In genomic region chr5:127969651-127970050, GRCh38 we compare ENCODE assay signal across 30 cellular contexts.
DNase-seq lines count a peak whose midpoint lies in the region; ATAC-seq, FAIRE-seq and TF ChIP-seq lines count a peak whose summit lies in the region.
"Had no signal": no experiment of that assay in that cellular context is flagged by ENCODE, and none has a peak within 500 bp of the region (broad histone marks: within the 10 kb centered on the region; RNA-seq: fewer than 3 reads in every experiment).

No MANE protein-coding gene starts in this region.

- no peaks in the 10 kb centered on the region for H3K79me2 ChIP-seq in mammary epithelial cell (ENCODE audit: insufficient read depth, low read length)
- H3K79me2 ChIP-seq in keratinocyte (ENCODE audit: control insufficient read depth, insufficient read depth, low read length) = no peaks in the 10 kb centered on the region

- BruUV-seq in mammary epithelial cell (replicated peaks; lab: Mats Ljungman, UMichigan) = no TSS peak

- no peak overlapping the region for H3K4me3 ChIP-seq in mammary epithelial cell (replicated peaks in 1 of 3; ENCODE audit: insufficient read depth in 1 of 3, low read depth in 2 of 3, low read length in 3 of 3)
- H3K4me3 ChIP-seq in breast epithelium = no peak overlapping the region
- no peak overlapping the region for H3K4me3 ChIP-seq in keratinocyte (ENCODE audit: control insufficient read depth in 2 of 3, extremely low read depth in 1 of 3, insufficient read depth in 2 of 3, low read depth in 1 of 3, low read length in 3 of 3)
- H3K4me3 ChIP-seq in Peyer's patch = no peak overlapping the region
- no peak overlapping the region for H3K4me3 ChIP-seq in left lung
- H3K4me3 ChIP-seq: BLaER1, PC-9 had no signal

- peaks cover 18% of the 10 kb centered on the region for H3K36me3 Mint-ChIP-seq in brain
- H3K36me3 Mint-ChIP-seq in activated CD8-positive, alpha-beta T cell treated with anti-CD3 and anti-CD28 coated beads, Interleukin-2, amount 10 ng/mL, durations not matched to agents 7 days and 5 days (ENCODE audit: low read depth) = no peaks in the 10 kb centered on the region

- H3K4me2 ChIP-seq in mammary epithelial cell (ENCODE audit: insufficient read depth, low read depth, low read length) (peak overlapping the region; percentile 13), keratinocyte (ENCODE audit: control insufficient read depth, extremely low read depth, insufficient read depth, low read depth, low read length) (no peak overlapping the region)
- H3K4me2 ChIP-seq: BLaER1, PC-9 had no signal

- ATAC-seq in activated CD8-positive, alpha-beta T cell treated with anti-CD3 and anti-CD28 coated beads, Interleukin-2, amount 10 ng/mL, durations not matched to agents 7 days and 5 days = no peak
- no peak for ATAC-seq in left lung
- ATAC-seq: HCT116, SK-N-SH treated with all-trans-retinoic acid at 6 μM for 48 hours had no signal

- peaks cover 12% of the 10 kb centered on the region for H3K4me1 Mint-ChIP-seq in brain
- H3K4me1 Mint-ChIP-seq in activated CD8-positive, alpha-beta T cell treated with anti-CD3 and anti-CD28 coated beads, Interleukin-2, amount 10 ng/mL, durations not matched to agents 7 days and 5 days (ENCODE audit: low read depth) = no peaks in the 10 kb centered on the region

- in situ Hi-C loops in mammary epithelial cell (cut with MboI; ENCODE audit: low sequenced_read_pairs in 2 of 2) = no loop called here

- H3K27me3 ChIP-seq in mammary epithelial cell (ENCODE audit: insufficient read depth, low read length) (no peaks in the 10 kb centered on the region), breast epithelium (no peaks in the 10 kb centered on the region), keratinocyte (ENCODE audit: control insufficient read depth, extremely low read depth, insufficient read depth, low read length) (no peaks in the 10 kb centered on the region), Peyer's patch (no peaks in the 10 kb centered on the region), left lung (no peaks in the 10 kb centered on the region)
- H3K27me3 ChIP-seq: BLaER1 had no signal

- peak overlapping the region; percentile 14 for H2AFZ ChIP-seq in mammary epithelial cell (ENCODE audit: low read depth, low read length)
- no peak overlapping the region for H2AFZ ChIP-seq in keratinocyte (ENCODE audit: control insufficient read depth, low read length)
- H2AFZ ChIP-seq: PC-9 had no signal

- H3K4me1 ChIP-seq in mammary epithelial cell (ENCODE audit: insufficient read depth, low read length) (peaks cover 37% of the 10 kb centered on the region), breast epithelium (no peaks in the 10 kb centered on the region), keratinocyte (ENCODE audit: control insufficient read depth, extremely low read depth, insufficient read depth, low read length) (peaks cover 24% of the 10 kb centered on the region), Peyer's patch (no peaks in the 10 kb centered on the region), left lung (no peaks in the 10 kb centered on the region)
- H3K4me1 ChIP-seq: BLaER1, Caco-2 had no signal

- H4K20me1 ChIP-seq in mammary epithelial cell (ENCODE audit: insufficient read depth, low read length) (no peaks in the 10 kb centered on the region), keratinocyte (ENCODE audit: control insufficient read depth, extremely low read depth, insufficient read depth, low read length) (no peaks in the 10 kb centered on the region)
- H4K20me1 ChIP-seq: BLaER1 had no signal

- CTCF ChIA-PET in mammary epithelial cell (lab: Charles Lee; ENCODE audit: low non-redundant PET) = no interaction called here
- CTCF ChIA-PET in activated CD8-positive, alpha-beta T cell treated with anti-CD3 and anti-CD28 coated beads, Interleukin-2, amount 10 ng/mL, durations not matched to agents 7 days and 5 days (lab: Charles Lee) = no interaction called here

- H3K36me3 ChIP-seq in mammary epithelial cell (ENCODE audit: insufficient read depth, low read length) (peaks cover 3% of the 10 kb centered on the region), breast epithelium (no peaks in the 10 kb centered on the region), keratinocyte (ENCODE audit: control insufficient read depth in 2 of 2, extremely low read depth in 1 of 2, insufficient read depth in 2 of 2, low read length in 2 of 2) (peaks cover 0 to 2% of the 10 kb centered on the region in 2 experiments), Peyer's patch (no peaks in the 10 kb centered on the region), left lung (peaks cover 0 to 6% of the 10 kb centered on the region in 2 donors)

- H3K27ac Mint-ChIP-seq in brain = peak overlapping the region in 3 of 5 experiments; percentile 22 to 37 (median 37)
- no peak overlapping the region for H3K27ac Mint-ChIP-seq in activated CD8-positive, alpha-beta T cell treated with anti-CD3 and anti-CD28 coated beads, Interleukin-2, amount 10 ng/mL, durations not matched to agents 7 days and 5 days
- H3K27ac Mint-ChIP-seq: CD4-positive, alpha-beta memory T cell had no signal

- H3K9ac ChIP-seq in mammary epithelial cell (ENCODE audit: insufficient read depth, low read length) (no peak overlapping the region), keratinocyte (ENCODE audit: control insufficient read depth, extremely low read depth, insufficient read depth, low read length) (no peak overlapping the region)
- H3K9ac ChIP-seq: BLaER1 had no signal

- dilution Hi-C loops in mammary epithelial cell (cut with HindIII; ENCODE audit: low sequenced_read_pairs) (no loop called here), keratinocyte (cut with MboI; ENCODE audit: extremely low pct_ligation_motif_present, low sequenced_read_pairs) (no loop called here)

- DNase-seq in mammary epithelial cell (no peak), breast epithelium (ENCODE audit: low spot score in 2 of 2) (no peak), keratinocyte (ENCODE audit: low read depth, low spot score) (no peak), Peyer's patch (no peak), left lung (no peak), ureter (ENCODE audit: low spot score) (no peak)
- DNase-seq in activated CD8-positive, alpha-beta T cell treated with anti-CD3 and anti-CD28 coated beads, Interleukin-2, amount 10 ng/mL, durations not matched to agents 7 days and 5 days = no peak
- DNase-seq: ACHN; Caco-2; CD4-positive, alpha-beta memory T cell; DMS 273 treated with DMSO at 0.1 percent for 48 hours; DMS79 treated with DMSO at 0.1 percent for 48 hours; GOT3; KBM-7; NCI-H1092; NCI-H1436; NCI-H187 treated with DMSO at 0.1 percent for 48 hours; NCI-H2107; NCI-H510A; NCI-H748 treated with DMSO at 0.1 percent for 48 hours; PC-9; SHP77 treated with DMSO at 0.1 percent for 48 hours had no signal

- no peaks in the 10 kb centered on the region for H3K27me3 Mint-ChIP-seq in brain
- H3K27me3 Mint-ChIP-seq in activated CD8-positive, alpha-beta T cell treated with anti-CD3 and anti-CD28 coated beads, Interleukin-2, amount 10 ng/mL, durations not matched to agents 7 days and 5 days (ENCODE audit: low read depth) = no peaks in the 10 kb centered on the region
- H3K27me3 Mint-ChIP-seq: CD4-positive, alpha-beta memory T cell had no signal

- H3K9me3 Mint-ChIP-seq in brain = peaks cover 0 to 8% (median 3%) of the 10 kb centered on the region in 5 experiments
- no peaks in the 10 kb centered on the region for H3K9me3 Mint-ChIP-seq in activated CD8-positive, alpha-beta T cell treated with anti-CD3 and anti-CD28 coated beads, Interleukin-2, amount 10 ng/mL, durations not matched to agents 7 days and 5 days (ENCODE audit: insufficient read depth)

- intact Hi-C loops in mammary epithelial cell (cut with micrococcal nuclease) = loop anchor here (5.0 kb wide), 1 partner anchor 233 kb away; no protein-coding TSS in a partner anchor
- intact Hi-C loops in breast epithelium (cut with DNase I; ENCODE audit: low total_unique reads) = no loop called here
- intact Hi-C loops in left lung (cut with DNase I) = no loop called here

- no peaks in the 10 kb centered on the region for H3K9me1 ChIP-seq in keratinocyte (ENCODE audit: control insufficient read depth, extremely low read depth, insufficient read depth, low read length)

- peak overlapping the region; percentile 63 for H3K27ac ChIP-seq in mammary epithelial cell (ENCODE audit: insufficient read depth, low read depth, low read length)
- H3K27ac ChIP-seq in breast epithelium = peak overlapping the region in 1 of 2 donors; percentile 9
- H3K27ac ChIP-seq in keratinocyte (ENCODE audit: control insufficient read depth, insufficient read depth, low read length) = peak overlapping the region; percentile 3
- no peak overlapping the region for H3K27ac ChIP-seq in Peyer's patch
- H3K27ac ChIP-seq in left lung = no peak overlapping the region
- H3K27ac ChIP-seq: 22Rv1, BLaER1, PC-9, RWPE1 had no signal

- POLR2A ChIA-PET in activated CD8-positive, alpha-beta T cell treated with anti-CD3 and anti-CD28 coated beads, Interleukin-2, amount 10 ng/mL, durations not matched to agents 7 days and 5 days (lab: Charles Lee) = no interaction called here

- H3K9me3 ChIP-seq in mammary epithelial cell (replicated peaks; ENCODE audit: insufficient read depth, low read length) (no peaks in the 10 kb centered on the region), breast epithelium (no peaks in the 10 kb centered on the region), keratinocyte (ENCODE audit: control insufficient read depth, low read depth, low read length) (no peaks in the 10 kb centered on the region), Peyer's patch (no peaks in the 10 kb centered on the region), left lung (no peaks in the 10 kb centered on the region)

- H3K4me3 Mint-ChIP-seq in brain = no peak overlapping the region
- H3K4me3 Mint-ChIP-seq in activated CD8-positive, alpha-beta T cell treated with anti-CD3 and anti-CD28 coated beads, Interleukin-2, amount 10 ng/mL, durations not matched to agents 7 days and 5 days = no peak overlapping the region
- H3K4me3 Mint-ChIP-seq: CD4-positive, alpha-beta memory T cell had no signal

- no peak for FAIRE-seq in keratinocyte (lab: Jason Lieb, UNC)
- FAIRE-seq: GM12892, GM19239 had no signal

- TF ChIP-seq CTCF in mammary epithelial cell (conservative IDR thresholded peaks at IDR 0.05 in 1 of 2, IDR thresholded peaks at IDR 0.05 in 1 of 2; ENCODE audit: extremely low read depth in 1 of 2, insufficient read depth in 1 of 2, low read depth in 1 of 2, low read length in 2 of 2) (no peak), breast epithelium (IDR thresholded peaks at IDR 0.05) (no peak), brain (conservative IDR thresholded peaks at IDR 0.05) (no peak), keratinocyte (optimal IDR thresholded peaks at IDR 0.05 in 1 of 3, IDR thresholded peaks at IDR 0.05 in 1 of 3, conservative IDR thresholded peaks at IDR 0.05 in 1 of 3; ENCODE audit: extremely low read depth in 1 of 3, insufficient read depth in 2 of 3, low read length in 3 of 3) (no peak), Peyer's patch (IDR thresholded peaks at IDR 0.05) (no peak), left lung (IDR thresholded peaks at IDR 0.05) (no peak)

- TF ChIP-seq POLR2A in breast epithelium (IDR thresholded peaks at IDR 0.05) (no peak), Peyer's patch (IDR thresholded peaks at IDR 0.05) (no peak)

Comparison
In these comparisons a context has a peak if more than half of its experiments do, and no peak if none do; other contexts are left out.
1. H3K27ac ChIP-seq: peak in mammary epithelial cell (single experiment) and keratinocyte (single experiment); none in Peyer's patch (0 of 4) and left lung (0 of 2).